8 cellular contexts compared by ENCODE assay signal in the genomic region with DNA sequence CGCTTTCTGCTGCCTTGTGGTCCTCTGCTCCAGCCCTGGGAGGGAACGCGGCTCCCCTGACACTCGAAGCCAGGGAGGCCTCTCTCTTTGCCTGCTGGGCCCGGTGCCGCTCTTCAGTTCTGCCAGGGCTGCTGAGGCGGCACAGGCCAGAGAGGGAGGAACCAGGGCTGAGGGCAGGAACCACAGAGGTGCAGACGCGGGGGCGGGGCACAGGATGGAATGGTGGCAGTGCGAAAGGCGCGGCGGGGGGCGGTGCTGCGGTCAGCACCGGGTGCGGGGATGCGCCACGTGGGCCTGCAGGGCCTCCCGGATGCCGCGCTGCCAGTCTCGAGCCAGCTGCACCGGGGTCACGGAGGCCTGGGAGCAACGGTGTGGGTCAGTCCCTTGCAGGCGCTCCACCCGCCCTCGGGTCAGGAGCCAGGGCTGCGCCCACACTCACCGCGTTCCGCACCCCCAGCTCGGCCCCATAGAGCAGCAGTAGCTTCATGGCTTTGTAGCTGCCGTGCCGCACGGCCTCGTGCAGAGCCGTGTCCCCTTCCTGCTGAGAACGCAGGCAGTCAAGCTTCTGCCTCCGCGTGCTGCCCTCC. TPM values are rescaled to one million over a fixed set of nuclear protein-coding genes. Genes with fewer than 3 reads are reported as not detected.
DNase-seq lines count a peak whose midpoint lies in the region; ATAC-seq, FAIRE-seq and TF ChIP-seq lines count a peak whose summit lies in the region.

No MANE protein-coding gene starts in this region.

- H3K9me3 ChIP-seq in gastroesophageal sphincter = no peaks in the 10 kb centered on the region

- no peaks in the 10 kb centered on the region for H3K9me3 Mint-ChIP-seq in HFFc6

- no peak overlapping the region for H3K4me3 ChIP-seq in gastroesophageal sphincter

- no peak for TF ChIP-seq EP300 in gastroesophageal sphincter (IDR thresholded peaks at IDR 0.05)

- peaks cover 0 to 19% (median 0%) of the 10 kb centered on the region in 3 donors for H3K4me1 ChIP-seq in gastroesophageal sphincter

- DNase-seq in GM12891 (ENCODE audit: insufficient read length, low spot score) (peak; percentile 46), SKM-1 treated with dmso at 0.1 percent for 144 hours (lab: John Stamatoyannopoulos, UW; ENCODE audit: unreplicated experiment) (no peak), H4 (ENCODE audit: low spot score) (no peak), HFFc6 (no peak)
- peak; percentile 84 to 88 for DNase-seq in activated CD4-positive, alpha-beta T cell treated with anti-CD3 and anti-CD28 coated beads, Interleukin-2, amount 50 U/mL, for 48 hours
- DNase-seq in stimulated activated CD4-positive, alpha-beta T cell treated with anti-CD3 and anti-CD28 coated beads, TNF-alpha, amount 100 ng/mL, for 48 hours (ENCODE audit: low read depth in 3 of 3) = peak; percentile 59 to 75 (median 62)

- FAIRE-seq in GM12891 (lab: Jason Lieb, UNC) = peak; percentile 84

- TF ChIP-seq POLR2A in GM12891 (IDR thresholded peaks at IDR 0.05; ENCODE audit: low read depth, low read length) (no peak; the same call in 1 of the 2 replicates), gastroesophageal sphincter (IDR thresholded peaks at IDR 0.05) (no peak)

- no CpG with 5 or more reads among the region's 43 CpGs for WGBS in gastroesophageal sphincter (ENCODE audit: low coverage in 1 of 2), 2 donors

- peak; percentile 74 for ATAC-seq in HG03159 (IDR thresholded peaks at IDR 0.05; ENCODE audit: unreplicated experiment)
- peak; percentile 45 for ATAC-seq in gastroesophageal sphincter

- no peak overlapping the region for H3K4me3 Mint-ChIP-seq in HFFc6

- H3K27ac ChIP-seq in gastroesophageal sphincter = no peak overlapping the region

- peaks cover 2% of the 10 kb centered on the region for H3K27me3 Mint-ChIP-seq in HFFc6 (ENCODE audit: insufficient read depth)

- peaks cover 0 to 64% of the 10 kb centered on the region in 2 donors for H3K36me3 ChIP-seq in gastroesophageal sphincter

- no peaks in the 10 kb centered on the region for H3K27me3 ChIP-seq in gastroesophageal sphincter

- no peaks in the 10 kb centered on the region for H3K4me1 Mint-ChIP-seq in HFFc6 (ENCODE audit: low read depth)

- TF ChIP-seq CTCF in gastroesophageal sphincter (IDR thresholded peaks at IDR 0.05) (no peak), HFFc6 (IDR thresholded peaks at IDR 0.05) (no peak)

- H3K27ac Mint-ChIP-seq in HFFc6 = no peak overlapping the region

- H3K36me3 Mint-ChIP-seq in HFFc6 (ENCODE audit: low read depth) = no peaks in the 10 kb centered on the region

TF ChIP-seq in GM12891, 5 proteins besides CTCF, POLR2A, EP300 and RAD21:
- TF ChIP-seq POU2F2 (IDR thresholded peaks at IDR 0.05; ENCODE audit: low read depth, low read length) = no peak
- TF ChIP-seq SPI1 (IDR thresholded peaks at IDR 0.05; ENCODE audit: low read depth, low read length) = no peak
- TF ChIP-seq PAX5 (IDR thresholded peaks at IDR 0.05; ENCODE audit: insufficient read depth, low read length, severe bottlenecking) = no peak
TF ChIP-seq in GM12891: peak in this region for 0.

RNA-seq across cellular contexts. Expression of gene ANKRD23, which starts 4.4 kb away (rescaled TPM):
- polyA plus RNA-seq in GM12891 (2012; ENCODE audit: low read depth, missing spikeins) = 2.2 TPM
- 1 to 10 TPM; 1.2 to 4.9 (median 3.1) TPM for total RNA-seq in gastroesophageal sphincter
- 0.55 and 0.58 TPM in 2 replicates for total RNA-seq in H4 (2014; rRNA removed; shearing (Covaris generic))
- total RNA-seq in HFFc6 (2021; fragmentation: NEBNext Ultra II Directional; extraction: Animal tissue kit (Norgen Biotek cat#: 25700)) = 1 to 10 TPM in 4 of 6 experiments, under 1 TPM in 2; 0.71 to 1.8 (median 1.3) TPM

RNA-seq across cellular contexts. Expression of gene ANKRD39, which starts 18.4 kb away (rescaled TPM):
- polyA plus RNA-seq in GM12891 (2012; ENCODE audit: low read depth, missing spikeins) = 14.9 TPM
- 10 to 100 TPM; 13.3 to 20.4 (median 17.1) TPM for total RNA-seq in gastroesophageal sphincter
- 11.0 and 17.7 TPM in 2 replicates for total RNA-seq in H4 (2014; rRNA removed; shearing (Covaris generic))
- total RNA-seq in HFFc6 (2021; fragmentation: NEBNext Ultra II Directional; extraction: Animal tissue kit (Norgen Biotek cat#: 25700)) = 10 to 100 TPM; 14.7 to 16.3 (median 15.3) TPM

RNA-seq across cellular contexts. Expression of gene CNNM3, which starts 23.3 kb away (rescaled TPM):
- polyA plus RNA-seq in GM12891 (2012; ENCODE audit: low read depth, missing spikeins) = 5.2 TPM
- 10 to 100 TPM; 10.4 to 21.6 (median 18.9) TPM for total RNA-seq in gastroesophageal sphincter
- 3.4 and 3.5 TPM in 2 replicates for total RNA-seq in H4 (2014; rRNA removed; shearing (Covaris generic))
- 1 to 10 TPM; 6.3 to 10.0 (median 8.5) TPM for total RNA-seq in HFFc6 (2021; fragmentation: NEBNext Ultra II Directional; extraction: Animal tissue kit (Norgen Biotek cat#: 25700))

RNA-seq across cellular contexts. Expression of gene SEMA4C, which starts 30.5 kb away (rescaled TPM):
- polyA plus RNA-seq in GM12891 (2012; ENCODE audit: low read depth, missing spikeins) = 8.8 TPM
- total RNA-seq in gastroesophageal sphincter = 10 to 100 TPM; 58.7 to 66.6 (median 62.8) TPM
- total RNA-seq in H4 (2014; rRNA removed; shearing (Covaris generic)) = 15.9 and 18.0 TPM in 2 replicates
- total RNA-seq in HFFc6 (2021; fragmentation: NEBNext Ultra II Directional; extraction: Animal tissue kit (Norgen Biotek cat#: 25700)) = 10 to 100 TPM; 11.6 to 13.7 (median 12.7) TPM

Comparison
In these comparisons a context has a peak if more than half of its experiments do, and no peak if none do; other contexts are left out.
1. DNase-seq: peak in GM12891 (single experiment), activated CD4-positive, alpha-beta T cell treated with anti-CD3 and anti-CD28 coated beads, Interleukin-2, amount 50 U/mL, for 48 hours (2 of 2) and stimulated activated CD4-positive, alpha-beta T cell treated with anti-CD3 and anti-CD28 coated beads, TNF-alpha, amount 100 ng/mL, for 48 hours (3 of 3); none in SKM-1 treated with dmso at 0.1 percent for 144 hours (single experiment), H4 (single experiment) and HFFc6 (single experiment).